Comparison of ENCODE assay signal across 24 cellular contexts in the genomic region with DNA sequence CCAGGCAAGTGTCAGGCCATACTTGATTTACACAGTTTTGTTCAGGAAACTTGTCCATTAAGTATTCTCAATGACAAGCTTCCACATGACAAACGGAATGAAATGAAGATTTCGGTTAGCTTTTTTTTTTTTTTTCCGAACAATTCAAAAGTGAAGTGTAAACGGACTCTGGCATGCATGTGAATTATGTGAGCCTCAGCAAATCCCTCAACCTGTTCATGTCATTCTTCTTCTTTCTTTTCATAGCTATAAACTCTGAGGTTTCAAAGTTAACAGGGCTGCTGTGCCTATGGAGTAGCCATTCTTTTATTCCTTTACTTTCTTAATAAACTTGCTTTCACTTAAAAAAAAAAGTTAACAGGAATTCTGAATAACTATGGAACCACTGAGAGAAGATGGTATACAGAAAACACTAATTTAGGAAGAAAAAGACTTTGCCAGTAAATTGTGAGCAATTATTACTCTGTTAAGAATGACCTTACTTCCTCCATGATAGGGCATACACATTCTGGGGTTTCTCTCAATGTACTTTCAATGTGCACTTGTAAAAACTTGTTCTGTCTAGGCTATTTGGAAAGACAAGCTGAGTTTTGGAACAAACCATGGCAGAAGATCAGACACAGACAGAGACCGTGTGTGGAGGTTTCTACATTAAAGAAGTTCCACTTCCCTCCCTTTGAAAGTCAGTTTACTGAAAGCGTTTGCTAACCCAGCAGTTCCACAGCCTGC.
DNase-seq lines count a peak whose midpoint lies in the region; ATAC-seq and TF ChIP-seq lines count a peak whose summit lies in the region.
"Had no signal": no experiment of that assay in that cellular context is flagged by ENCODE, and none has a peak within 500 bp of the region (broad histone marks: within the 10 kb centered on the region; RNA-seq: fewer than 3 reads in every experiment).

No MANE protein-coding gene starts in this region.

- H3K27me3 Mint-ChIP-seq in GM23338 (ENCODE audit: insufficient read depth, low read depth, poor library complexity): no peaks in the 10 kb centered on the region
- H3K27me3 Mint-ChIP-seq in endodermal cell (ENCODE audit: insufficient read depth): no peaks in the 10 kb centered on the region
- no peaks in the 10 kb centered on the region for H3K27me3 Mint-ChIP-seq in naive thymus-derived CD4-positive, alpha-beta T cell
- H3K27me3 Mint-ChIP-seq: activated CD8-positive, alpha-beta memory T cell treated with anti-CD3 and anti-CD28 coated beads, Interleukin-2, amount 10 ng/mL, durations not matched to agents 7 days and 5 days; CD4-positive, alpha-beta memory T cell; IgD-negative memory B cell had no signal

- no peak for ATAC-seq in GM23338
- ATAC-seq in naive thymus-derived CD4-positive, alpha-beta T cell: no peak
- no peak for ATAC-seq in GM19023 (IDR thresholded peaks at IDR 0.05; ENCODE audit: unreplicated experiment)
- ATAC-seq: activated CD8-positive, alpha-beta memory T cell treated with anti-CD3 and anti-CD28 coated beads, Interleukin-2, amount 10 ng/mL, durations not matched to agents 7 days and 5 days; activated naive CD4-positive, alpha-beta T cell treated with anti-CD3 and anti-CD28 coated beads, Interleukin-2, amount 50 U/mL, for 72 hours; heart right ventricle; left lobe of liver had no signal

- TF ChIP-seq CTCF in GM23338 (conservative IDR thresholded peaks at IDR 0.05; ENCODE audit: low read depth in 2 of 2) (no peak), endodermal cell (conservative IDR thresholded peaks at IDR 0.05) (no peak), ascending aorta (IDR thresholded peaks at IDR 0.05) (no peak)

- H3K4me1 Mint-ChIP-seq in GM23338 (peaks cover 23% of the 10 kb centered on the region), endodermal cell (peaks cover 25% of the 10 kb centered on the region)
- peaks cover 3 to 40% (median 24%) of the 10 kb centered on the region in 7 donors for H3K4me1 Mint-ChIP-seq in naive thymus-derived CD4-positive, alpha-beta T cell
- H3K4me1 Mint-ChIP-seq: IgD-negative memory B cell had no signal

- H3K27me3 ChIP-seq in GM23338 (ENCODE audit: insufficient read depth) (no peaks in the 10 kb centered on the region), endodermal cell (ENCODE audit: control insufficient read depth, insufficient read depth, low read length, poor library complexity, severe bottlenecking) (no peaks in the 10 kb centered on the region), ascending aorta (no peaks in the 10 kb centered on the region)
- no peaks in the 10 kb centered on the region for H3K27me3 ChIP-seq in naive thymus-derived CD4-positive, alpha-beta T cell (ENCODE audit: control insufficient read depth in 2 of 2, insufficient read depth in 2 of 2, low read length in 2 of 2)
- H3K27me3 ChIP-seq: heart right ventricle, right lobe of liver, stomach, tibial nerve had no signal

- no peak overlapping the region for H3K9ac ChIP-seq in endodermal cell (ENCODE audit: extremely low read depth, low read length, poor library complexity, severe bottlenecking)

- H3K4me1 ChIP-seq in GM23338 (ENCODE audit: insufficient read depth): peaks cover 17% of the 10 kb centered on the region
- H3K4me1 ChIP-seq in endodermal cell (ENCODE audit: control insufficient read depth, insufficient read depth, low read length): no peaks in the 10 kb centered on the region
- H3K4me1 ChIP-seq in naive thymus-derived CD4-positive, alpha-beta T cell (ENCODE audit: control insufficient read depth in 2 of 2, insufficient read depth in 2 of 2, low read length in 2 of 2): no peaks in the 10 kb centered on the region
- H3K4me1 ChIP-seq in ascending aorta: no peaks in the 10 kb centered on the region
- H3K4me1 ChIP-seq: tibial nerve had no signal

- H2AFZ ChIP-seq in GM23338: no peak overlapping the region

- H3K27ac Mint-ChIP-seq in GM23338 (peak overlapping the region; percentile 78; the same call in 1 of the 2 replicates), endodermal cell (peak overlapping the region; percentile 7)
- H3K27ac Mint-ChIP-seq in naive thymus-derived CD4-positive, alpha-beta T cell: peak overlapping the region in 7 of 9 donors; percentile 12 to 82 (median 37)
- H3K27ac Mint-ChIP-seq: activated CD8-positive, alpha-beta memory T cell treated with anti-CD3 and anti-CD28 coated beads, Interleukin-2, amount 10 ng/mL, durations not matched to agents 7 days and 5 days; IgD-negative memory B cell had no signal

- intact Hi-C loops in naive thymus-derived CD4-positive, alpha-beta T cell (cut with micrococcal nuclease): loop anchor here in 1 of 2 donors (5.0 kb wide), 1 partner anchor 132 kb away; the partner anchor contains the start of gene ODC1
- intact Hi-C loops in ascending aorta (cut with DNase I): no loop called here

- H3K9me3 Mint-ChIP-seq in GM23338: no peaks in the 10 kb centered on the region; the same call in 2 of the 3 replicates
- H3K9me3 Mint-ChIP-seq in endodermal cell: no peaks in the 10 kb centered on the region
- H3K9me3 Mint-ChIP-seq in naive thymus-derived CD4-positive, alpha-beta T cell: peaks cover 0 to 1% (median 0%) of the 10 kb centered on the region in 11 donors
- H3K9me3 Mint-ChIP-seq: activated naive CD4-positive, alpha-beta T cell treated with anti-CD3 and anti-CD28 coated beads, Interleukin-2, amount 50 U/mL, for 72 hours; CD4-positive, alpha-beta memory T cell; IgD-negative memory B cell had no signal

- 75 to 80% methylated on average over 6 of the region's 6 CpGs for WGBS in endodermal cell (ENCODE audit: insufficient coverage in 1 of 2, insufficient read length in 1 of 2), 2 experiments

- H3K36me3 Mint-ChIP-seq in GM23338 (ENCODE audit: low read depth): peaks cover 22% of the 10 kb centered on the region; the same call in 2 of the 3 replicates
- peaks cover 32% of the 10 kb centered on the region for H3K36me3 Mint-ChIP-seq in endodermal cell (ENCODE audit: low read depth)
- peaks cover 14 to 60% (median 41%) of the 10 kb centered on the region in 5 donors for H3K36me3 Mint-ChIP-seq in naive thymus-derived CD4-positive, alpha-beta T cell

- H3K27ac ChIP-seq in GM23338 (ENCODE audit: low read depth) (no peak overlapping the region), KOPT-K1 (ENCODE audit: low read depth, low read length, poor library complexity, severe bottlenecking) (peak overlapping the region; percentile 61), endodermal cell (ENCODE audit: low read depth, low read length) (peak overlapping the region; percentile 12), ascending aorta (no peak overlapping the region)
- no peak overlapping the region for H3K27ac ChIP-seq in naive thymus-derived CD4-positive, alpha-beta T cell (ENCODE audit: low read depth, low read length)
- H3K27ac ChIP-seq: heart right ventricle, right lobe of liver, stomach had no signal

- H3K9me2 ChIP-seq in GM23338 (ENCODE audit: insufficient read depth): no peaks in the 10 kb centered on the region

- POLR2A ChIA-PET in naive thymus-derived CD4-positive, alpha-beta T cell (lab: Charles Lee): no interaction called here

- no peaks in the 10 kb centered on the region for H3F3A ChIP-seq in GM23338 (replicated peaks; ENCODE audit: low read depth)

- CTCF ChIA-PET in naive thymus-derived CD4-positive, alpha-beta T cell (lab: Charles Lee): interaction anchor here (0.9 kb wide), 1 partner anchor 144 kb away, joined by 3 read pairs; no protein-coding TSS in a partner anchor

- H3K4me3 ChIP-seq in GM23338: no peak overlapping the region
- H3K4me3 ChIP-seq in endodermal cell (ENCODE audit: low read length): no peak overlapping the region
- H3K4me3 ChIP-seq in naive thymus-derived CD4-positive, alpha-beta T cell (ENCODE audit: low read length): no peak overlapping the region
- no peak overlapping the region for H3K4me3 ChIP-seq in ascending aorta
- H3K4me3 ChIP-seq: heart right ventricle, right lobe of liver, stomach, tibial nerve had no signal

- H4K20me1 ChIP-seq in GM23338 (replicated peaks; ENCODE audit: insufficient read depth): no peaks in the 10 kb centered on the region; the same call in 1 of the 2 replicates

- DNase-seq in GM23338 (ENCODE audit: low spot score): no peak
- no peak for DNase-seq in endodermal cell
- DNase-seq in naive thymus-derived CD4-positive, alpha-beta T cell: no peak
- DNase-seq in stimulated activated CD4-positive, alpha-beta T cell treated with anti-CD3 and anti-CD28 coated beads, Interleukin-15, amount 100 ng/mL, for 24 hours: no peak
- DNase-seq in ascending aorta (ENCODE audit: low spot score in 2 of 2): no peak
- DNase-seq: activated CD4-positive, alpha-beta T cell treated with anti-CD3 and anti-CD28 coated beads for 4 hours; activated CD8-positive, alpha-beta memory T cell treated with anti-CD3 and anti-CD28 coated beads, Interleukin-2, amount 10 ng/mL, durations not matched to agents 7 days and 5 days; CD4-positive, alpha-beta memory T cell; cerebellar nuclear complex; DMS 273 treated with DMSO at 0.1 percent for 48 hours; foreskin fibroblast; heart right ventricle; MM.1S; NCI-H1694 treated with DMSO at 0.1 percent for 48 hours; NCI-H2171 treated with DMSO at 0.1 percent for 48 hours; NCI-H524 treated with DMSO at 0.1 percent for 48 hours; right lobe of liver; stomach had no signal

- no peaks in the 10 kb centered on the region for H3K79me2 ChIP-seq in GM23338 (replicated peaks; ENCODE audit: insufficient read depth)

- H3K9me3 ChIP-seq in KOPT-K1 (ENCODE audit: insufficient read depth, low read length, poor library complexity, severe bottlenecking) (no peaks in the 10 kb centered on the region), endodermal cell (ENCODE audit: control insufficient read depth, low read length) (no peaks in the 10 kb centered on the region), ascending aorta (no peaks in the 10 kb centered on the region)
- H3K9me3 ChIP-seq in naive thymus-derived CD4-positive, alpha-beta T cell (ENCODE audit: control insufficient read depth in 2 of 3, low read length in 3 of 3): no peaks in the 10 kb centered on the region
- H3K9me3 ChIP-seq: heart right ventricle, right lobe of liver, stomach, tibial nerve had no signal

- peaks cover 14% of the 10 kb centered on the region; the same call in 1 of the 2 replicates for H3K36me3 ChIP-seq in GM23338 (ENCODE audit: insufficient read depth)
- H3K36me3 ChIP-seq in KOPT-K1 (ENCODE audit: insufficient read depth, low read length): peaks cover 71% of the 10 kb centered on the region
- peaks cover 49% of the 10 kb centered on the region for H3K36me3 ChIP-seq in endodermal cell (ENCODE audit: control insufficient read depth, insufficient read depth, low read length)
- H3K36me3 ChIP-seq in naive thymus-derived CD4-positive, alpha-beta T cell (ENCODE audit: control insufficient read depth in 2 of 3, insufficient read depth in 3 of 3, low read length in 3 of 3): peaks cover 0 to 52% (median 6%) of the 10 kb centered on the region in 3 experiments
- H3K36me3 ChIP-seq in ascending aorta: peaks cover 33 to 49% of the 10 kb centered on the region in 2 donors

- no peak overlapping the region; the same call in 2 of the 3 replicates for H3K4me3 Mint-ChIP-seq in GM23338
- no peak overlapping the region for H3K4me3 Mint-ChIP-seq in endodermal cell
- H3K4me3 Mint-ChIP-seq in naive thymus-derived CD4-positive, alpha-beta T cell: peak overlapping the region in 3 of 10 donors; percentile 15 to 47 (median 17)
- H3K4me3 Mint-ChIP-seq: activated CD8-positive, alpha-beta memory T cell treated with anti-CD3 and anti-CD28 coated beads, Interleukin-2, amount 10 ng/mL, durations not matched to agents 7 days and 5 days; CD4-positive, alpha-beta memory T cell; IgD-negative memory B cell had no signal

- peak overlapping the region; percentile 35; the same call in 1 of the 2 replicates for H3K4me2 ChIP-seq in GM23338

Comparison
In these comparisons a context has a peak if more than half of its experiments do, and no peak if none do; other contexts are left out.
1. H3K27ac ChIP-seq: peak in KOPT-K1 (single experiment) and endodermal cell (single experiment); none in GM23338 (single experiment), naive thymus-derived CD4-positive, alpha-beta T cell (single experiment) and ascending aorta (0 of 2).
2. H3K27ac Mint-ChIP-seq: peak in every context shown above with its lines; median percentile 78 in GM23338; 37 in naive thymus-derived CD4-positive, alpha-beta T cell; 7 in endodermal cell.